ENCODE assay signal across 10 cellular contexts in genomic region chr2:46985512-46985911, GRCh38. TPM values are rescaled to one million over a fixed set of nuclear protein-coding genes. Genes with fewer than 3 reads are reported as not detected.
DNase-seq lines count a peak whose midpoint lies in the region; ATAC-seq and TF ChIP-seq lines count a peak whose summit lies in the region.
"Had no signal": no experiment of that assay in that cellular context is flagged by ENCODE, and none has a peak within 500 bp of the region (broad histone marks: within the 10 kb centered on the region; RNA-seq: fewer than 3 reads in every experiment).

No MANE protein-coding gene starts in this region.

- peak overlapping the region; percentile 68 to 91 (median 76) for H3K27ac ChIP-seq in adrenal gland
- H3K27ac ChIP-seq: SK-N-MC had no signal

- intact Hi-C loops in adrenal gland (cut with DNase I) = no loop called here

- no peak for TF ChIP-seq POLR2A in adrenal gland (IDR thresholded peaks at IDR 0.05)

- no peaks in the 10 kb centered on the region for H3K27me3 Mint-ChIP-seq in naive thymus-derived CD8-positive, alpha-beta T cell
- H3K27me3 Mint-ChIP-seq in glutamatergic neuron (ENCODE audit: unreplicated experiment) = peaks cover 7% of the 10 kb centered on the region

- peak overlapping the region in 5 of 10 donors; percentile 2 to 80 (median 47) for H3K4me3 Mint-ChIP-seq in naive thymus-derived CD8-positive, alpha-beta T cell
- H3K4me3 Mint-ChIP-seq in glutamatergic neuron (ENCODE audit: unreplicated experiment) = no peak overlapping the region
- H3K4me3 Mint-ChIP-seq: natural killer cell had no signal

- ATAC-seq in GM18868 (IDR thresholded peaks at IDR 0.05; ENCODE audit: unreplicated experiment) (peak; percentile 35), HG03575 (IDR thresholded peaks at IDR 0.05; ENCODE audit: extremely low read depth, insufficient number of reproducible peaks, low FRiP score, unreplicated experiment) (peak; percentile 30), HG03280 (IDR thresholded peaks at IDR 0.05; ENCODE audit: unreplicated experiment) (no peak)
- no peak for ATAC-seq in naive thymus-derived CD8-positive, alpha-beta T cell

- H3K9me3 Mint-ChIP-seq in naive thymus-derived CD8-positive, alpha-beta T cell = no peaks in the 10 kb centered on the region
- peaks cover 9% of the 10 kb centered on the region for H3K9me3 Mint-ChIP-seq in glutamatergic neuron (ENCODE audit: unreplicated experiment)
- H3K9me3 Mint-ChIP-seq: natural killer cell had no signal

- H3K4me3 ChIP-seq in adrenal gland = no peak overlapping the region
- H3K4me3 ChIP-seq: SK-N-MC had no signal

- TF ChIP-seq CTCF in adrenal gland (IDR thresholded peaks at IDR 0.05) (no peak), glutamatergic neuron (IDR thresholded peaks at IDR 0.05; ENCODE audit: partially characterized antibody, unreplicated experiment) (no peak)

- H3K36me3 ChIP-seq in adrenal gland (replicated peaks in 1 of 2) = peaks cover 0 to 10% of the 10 kb centered on the region in 2 donors

- peaks cover 84 to 98% of the 10 kb centered on the region in 2 donors for H3K4me1 ChIP-seq in adrenal gland (replicated peaks in 1 of 2)

- H3K36me3 Mint-ChIP-seq in naive thymus-derived CD8-positive, alpha-beta T cell = peaks cover 0 to 33% (median 1%) of the 10 kb centered on the region in 3 donors
- H3K36me3 Mint-ChIP-seq in glutamatergic neuron (ENCODE audit: unreplicated experiment) = no peaks in the 10 kb centered on the region
- H3K36me3 Mint-ChIP-seq: natural killer cell had no signal

- H3K27me3 ChIP-seq in adrenal gland = no peaks in the 10 kb centered on the region

- H3K27ac Mint-ChIP-seq in naive thymus-derived CD8-positive, alpha-beta T cell = peak overlapping the region; percentile 80 to 98 (median 88)
- no peak overlapping the region for H3K27ac Mint-ChIP-seq in glutamatergic neuron (ENCODE audit: unreplicated experiment)

- peaks cover 15 to 60% (median 28%) of the 10 kb centered on the region in 4 donors for H3K4me1 Mint-ChIP-seq in naive thymus-derived CD8-positive, alpha-beta T cell
- peaks cover 40% of the 10 kb centered on the region for H3K4me1 Mint-ChIP-seq in glutamatergic neuron (ENCODE audit: low read depth, unreplicated experiment)

- POLR2A ChIA-PET in naive thymus-derived CD8-positive, alpha-beta T cell (lab: Charles Lee) = interaction anchor here (0.8 to 1.3 kb wide), 2 partner anchors 41 to 70 kb away, joined by 4 read pairs; partner anchors contain the start of gene MCFD2

- 27 to 41% (median 30%) methylated on average over 2 of the region's 2 CpGs for WGBS in adrenal gland, 4 donors

- H3K9me3 ChIP-seq in adrenal gland (replicated peaks in 1 of 3) = no peaks in the 10 kb centered on the region

- DNase-seq in adrenal gland = peak in 6 of 7 donors; percentile 56 to 78 (median 66)
- no peak for DNase-seq in naive thymus-derived CD8-positive, alpha-beta T cell
- DNase-seq in GDM1 (lab: John Stamatoyannopoulos, UW) = no peak
- no peak for DNase-seq in glutamatergic neuron
- DNase-seq in ecto neural progenitor cell (ENCODE audit: low spot score) = no peak
- DNase-seq: natural killer cell had no signal

RNA-seq across cellular contexts. Expression of gene TTC7A, which starts 44.5 kb away (rescaled TPM):
- 10 to 100 TPM; 30.6 to 87.4 (median 57.8) TPM for total RNA-seq in adrenal gland
- 10 to 100 TPM; 24.6 to 59.4 (median 31.9) TPM for polyA plus RNA-seq in adrenal gland
- total RNA-seq in naive thymus-derived CD8-positive, alpha-beta T cell = 10 to 100 TPM; 40.6 to 44.9 TPM
- 10 to 100 TPM in 1 of 3 donors, 1 to 10 TPM in 2; 6.2 to 16.2 (median 9.3) TPM for polyA plus RNA-seq in naive thymus-derived CD8-positive, alpha-beta T cell
- 4.2 TPM for total RNA-seq in glutamatergic neuron (ENCODE audit: unreplicated experiment)

Comparison
In these comparisons a context has a peak if more than half of its experiments do, and no peak if none do; other contexts are left out.
1. ATAC-seq: peak in GM18868 (single experiment) and HG03575 (single experiment); none in naive thymus-derived CD8-positive, alpha-beta T cell (0 of 2) and HG03280 (single experiment).
2. DNase-seq: peak in adrenal gland (6 of 7); none in naive thymus-derived CD8-positive, alpha-beta T cell (0 of 10), GDM1 (single experiment), glutamatergic neuron (single experiment) and ecto neural progenitor cell (single experiment).